ENCODE assay signal across 8 cellular contexts in genomic region chr19:32862741-32863140, GRCh38. TPM values are rescaled to one million over a fixed set of nuclear protein-coding genes. Genes with fewer than 3 reads are reported as not detected.
"Had no signal": no experiment of that assay in that cellular context is flagged by ENCODE, and none has a peak within 500 bp of the region (broad histone marks: within the 10 kb centered on the region; RNA-seq: fewer than 3 reads in every experiment).

No MANE protein-coding gene starts in this region.

- H3K27ac Mint-ChIP-seq: GM23338 had no signal

- H3K4me3 Mint-ChIP-seq: GM23338, H9 had no signal

- DNase-seq: H9, HCEC 1CT, IMR-90 had no signal

- H3K4me3 ChIP-seq: GM23338, K562 had no signal

- FAIRE-seq: H1, H54, HTR-8/SVneo, K562 had no signal

- H3K4me1 Mint-ChIP-seq: GM23338 had no signal

- H2AFZ ChIP-seq: GM23338 had no signal

- ATAC-seq: GM23338, K562 had no signal

- H3K4me2 ChIP-seq: GM23338 had no signal

- H3K9me3 Mint-ChIP-seq: GM23338, H9 had no signal

RNA-seq across cellular contexts. Expression of gene SLC7A9, which starts 6.8 kb away (rescaled TPM):
- total RNA-seq: GM23338, H1, H9, IMR-90, K562 had no signal
- polyA plus RNA-seq: IMR-90, K562 had no signal
